Comparison of ENCODE assay signal across 19 cellular contexts in genomic region chr10:62014510-62014909, GRCh38.
"Had no signal": no experiment of that assay in that cellular context is flagged by ENCODE, and none has a peak within 500 bp of the region (broad histone marks: within the 10 kb centered on the region; RNA-seq: fewer than 3 reads in every experiment).

No MANE protein-coding gene starts in this region.

- H3K4me3 Mint-ChIP-seq: endodermal cell; immature natural killer cell; naive thymus-derived CD8-positive, alpha-beta T cell; stimulated activated naive CD8-positive, alpha-beta T cell treated with anti-CD3 and anti-CD28 coated beads, Interleukin-15, Interleukin-2, amounts not matched to agents 100 ng/mL and 50 ng/mL, for 24 hours had no signal

- H3K9me3 ChIP-seq: left ventricle myocardium inferior, lower lobe of right lung, ovary, right atrium auricular region, sigmoid colon, tibial artery, upper lobe of left lung, uterus had no signal

- H3K27me3 Mint-ChIP-seq: naive thymus-derived CD8-positive, alpha-beta T cell; stimulated activated naive CD8-positive, alpha-beta T cell treated with anti-CD3 and anti-CD28 coated beads, Interleukin-15, Interleukin-2, amounts not matched to agents 100 ng/mL and 50 ng/mL, for 24 hours had no signal

- H3K9me3 Mint-ChIP-seq: endodermal cell; immature natural killer cell; naive thymus-derived CD8-positive, alpha-beta T cell had no signal

- H3K36me3 ChIP-seq: left ventricle myocardium inferior, lower lobe of right lung, ovary, right atrium auricular region, sigmoid colon, tibial artery, upper lobe of left lung, uterus had no signal

- H3K27ac Mint-ChIP-seq: endodermal cell; immature natural killer cell; stimulated activated naive CD8-positive, alpha-beta T cell treated with anti-CD3 and anti-CD28 coated beads, Interleukin-15, Interleukin-2, amounts not matched to agents 100 ng/mL and 50 ng/mL, for 24 hours had no signal

- ATAC-seq: foreskin keratinocyte; lower lobe of right lung; naive thymus-derived CD8-positive, alpha-beta T cell had no signal

- H3K27me3 ChIP-seq: foreskin keratinocyte, ovary, right atrium auricular region, sigmoid colon, tibial artery, upper lobe of left lung, uterus had no signal

- H3K27ac ChIP-seq: coronary artery, foreskin keratinocyte, left ventricle myocardium inferior, lower lobe of right lung, ovary, right atrium auricular region, sigmoid colon, skin epidermis, tibial artery, upper lobe of left lung, uterus had no signal

- DNase-seq: effector CD4-positive, alpha-beta T cell; endodermal cell; erythroblast; foreskin keratinocyte; immature natural killer cell; left ventricle myocardium inferior; lower lobe of right lung; mesendoderm; naive thymus-derived CD8-positive, alpha-beta T cell; ovary; sigmoid colon; stimulated activated CD4-positive, alpha-beta T cell treated with anti-CD3 and anti-CD28 coated beads, Interleukin-2, amount 100 ng/mL, for 24 hours; tibial artery; upper lobe of left lung; uterus had no signal

- H3K4me3 ChIP-seq: coronary artery, left ventricle myocardium inferior, lower lobe of right lung, ovary, right atrium auricular region, sigmoid colon, skin epidermis, tibial artery, upper lobe of left lung, uterus had no signal
